ENCODE assay signal across 9 cellular contexts in genomic region chr16:85673529-85674417, GRCh38. TPM values are rescaled to one million over a fixed set of nuclear protein-coding genes. Genes with fewer than 3 reads are reported as not detected.
DNase-seq lines count a peak whose midpoint lies in the region; ATAC-seq and TF ChIP-seq lines count a peak whose summit lies in the region.
"Had no signal": no experiment of that assay in that cellular context is flagged by ENCODE, and none has a peak within 500 bp of the region (broad histone marks: within the 10 kb centered on the region; RNA-seq: fewer than 3 reads in every experiment).

No MANE protein-coding gene starts in this region.

- H3K9me3 Mint-ChIP-seq in central memory CD8-positive, alpha-beta T cell: no peaks in the 10 kb centered on the region

- ATAC-seq in central memory CD8-positive, alpha-beta T cell (replicated peaks; ENCODE audit: extremely low read depth, poor library complexity, severe bottlenecking): no peak
- ATAC-seq in mucosa of descending colon (peak; percentile 57), HG03469 (IDR thresholded peaks at IDR 0.05; ENCODE audit: unreplicated experiment) (no peak), GM18909 (IDR thresholded peaks at IDR 0.05; ENCODE audit: poor library complexity, unreplicated experiment) (no peak)

- peak overlapping the region; percentile 45 for H3K27ac Mint-ChIP-seq in central memory CD8-positive, alpha-beta T cell (ENCODE audit: low read depth)

- POLR2A ChIA-PET in AG04450 (lab: Yijun Ruan, JAX): no interaction called here

- H3K4me1 Mint-ChIP-seq in central memory CD8-positive, alpha-beta T cell: no peaks in the 10 kb centered on the region

- H3K27me3 Mint-ChIP-seq in central memory CD8-positive, alpha-beta T cell: no peaks in the 10 kb centered on the region

- TF ChIP-seq CTCF in AG04450 (IDR thresholded peaks at IDR 0.05; ENCODE audit: low read depth, low read length): no peak
- TF ChIP-seq CTCF in mucosa of descending colon (IDR thresholded peaks at IDR 0.05): no peak

- peaks cover 58% of the 10 kb centered on the region for H3K36me3 Mint-ChIP-seq in central memory CD8-positive, alpha-beta T cell (ENCODE audit: insufficient read depth)

- H3K27me3 ChIP-seq in AG04450 (ENCODE audit: control insufficient read depth, insufficient read depth, low read length): no peaks in the 10 kb centered on the region

- intact Hi-C loops in mucosa of descending colon (cut with DNase I, micrococcal nuclease): no loop called here

- DNase-seq in AG04450 (ENCODE audit: low read depth, low spot score) (peak; percentile 29), NCI-H1694 (lab: John Stamatoyannopoulos, UW) (peak; percentile 91), mucosa of descending colon (peak in 1 of 3 donors; percentile 39), glomerular visceral epithelial cell (ENCODE audit: extremely low spot score) (no peak)
- DNase-seq in central memory CD8-positive, alpha-beta T cell (ENCODE audit: low spot score in 2 of 2): no peak
- no peak for DNase-seq in stimulated activated CD4-positive, alpha-beta T cell treated with anti-CD3 and anti-CD28 coated beads, Interleukin-4, amount 100 ng/mL, for 4 hours
- DNase-seq: Calu3 had no signal

- no peak overlapping the region for H3K4me3 Mint-ChIP-seq in central memory CD8-positive, alpha-beta T cell

- peaks cover 14% of the 10 kb centered on the region for H3K36me3 ChIP-seq in mucosa of descending colon (ENCODE audit: low read depth)

- H3K27ac ChIP-seq in AG04450 (ENCODE audit: low read depth, low read length): peak overlapping the region; percentile 65

- peaks cover 16% of the 10 kb centered on the region for H3K4me1 ChIP-seq in mucosa of descending colon (ENCODE audit: low read depth)

- H3K4me3 ChIP-seq in AG04450 (ENCODE audit: low read depth, low read length) (no peak overlapping the region), mucosa of descending colon (no peak overlapping the region)

- H3K9me3 ChIP-seq in AG04450 (ENCODE audit: control insufficient read depth, insufficient read depth, low read length): peaks cover 3% of the 10 kb centered on the region; the same call in 1 of the 2 replicates
- no peaks in the 10 kb centered on the region for H3K9me3 ChIP-seq in mucosa of descending colon

- CTCF ChIA-PET in AG04450 (lab: Charles Lee): interaction anchor here (0.6 to 2.4 kb wide), 7 partner anchors 9 to 64 kb away, joined by 3 to 11 read pairs (median 4); no protein-coding TSS in a partner anchor

RNA-seq across cellular contexts. Expression of gene GINS2, which starts 15.0 kb away (rescaled TPM):
- 4.2 and 5.1 TPM in 2 replicates for polyA plus RNA-seq in AG04450 (2011; rRNA removed)
- polyA minus RNA-seq in AG04450 (2011; rRNA and poly(A)+ RNA removed): 2.9 and 3.8 TPM in 2 replicates
- 10 to 100 TPM in 1 of 3 donors, 1 to 10 TPM in 2; 1.2 to 11.8 (median 5.4) TPM for total RNA-seq in mucosa of descending colon

Comparison
In these comparisons a context has a peak if more than half of its experiments do, and no peak if none do; other contexts are left out.
1. DNase-seq: peak in AG04450 (single experiment) and NCI-H1694 (single experiment); none in central memory CD8-positive, alpha-beta T cell (0 of 2), glomerular visceral epithelial cell (single experiment) and stimulated activated CD4-positive, alpha-beta T cell treated with anti-CD3 and anti-CD28 coated beads, Interleukin-4, amount 100 ng/mL, for 4 hours (0 of 2).